ENCODE assay signal across 20 cellular contexts in genomic region chr5:78705826-78706225, GRCh38.
"Had no signal": no experiment of that assay in that cellular context is flagged by ENCODE, and none has a peak within 500 bp of the region (broad histone marks: within the 10 kb centered on the region; RNA-seq: fewer than 3 reads in every experiment).

No MANE protein-coding gene starts in this region.

- H3K27me3 ChIP-seq: esophagus squamous epithelium, heart left ventricle, neural progenitor cell, pancreas, stomach, transverse colon had no signal

- DNase-seq: effector memory CD8-positive, alpha-beta T cell; esophagus squamous epithelium; foreskin melanocyte; heart left ventricle; hippocampal formation; islet precursor cell; nucleus accumbens; pancreas; right cardiac atrium; small intestine; stimulated activated CD4-positive, alpha-beta T cell treated with anti-CD3 and anti-CD28 coated beads, Interleukin-12 subunit alpha, Interleukin-12 subunit beta, amount 100 ng/mL, for 4 hours; stimulated activated naive CD4-positive, alpha-beta T cell; stomach; substantia nigra; transverse colon had no signal

- H3K9ac ChIP-seq: neural progenitor cell had no signal

- H3K36me3 ChIP-seq: esophagus squamous epithelium, heart left ventricle, neural progenitor cell, pancreas, stomach, thoracic aorta, transverse colon had no signal

- H3K4me3 ChIP-seq: esophagus squamous epithelium, heart left ventricle, neural progenitor cell, pancreas, stomach, thoracic aorta, transverse colon had no signal

- H3K27ac Mint-ChIP-seq: effector memory CD8-positive, alpha-beta T cell; mesothelial cell of epicardium; natural killer cell treated with Interleukin-12 subunit alpha and Interleukin-12 subunit beta and Interleukin-15 and Interleukin-18, amount 100 ng/mL, for 72 hours; neural progenitor cell; progenitor cell of endocrine pancreas had no signal

- ATAC-seq: effector memory CD8-positive, alpha-beta T cell; heart left ventricle; natural killer cell treated with Interleukin-12 subunit alpha and Interleukin-12 subunit beta and Interleukin-15 and Interleukin-18, amount 100 ng/mL, for 72 hours; pancreas; right cardiac atrium had no signal

- H3K36me3 Mint-ChIP-seq: natural killer cell treated with Interleukin-12 subunit alpha and Interleukin-12 subunit beta and Interleukin-15 and Interleukin-18, amount 100 ng/mL, for 72 hours; neural progenitor cell had no signal

- H3K4me1 ChIP-seq: esophagus squamous epithelium, heart left ventricle, neural progenitor cell, transverse colon had no signal

- H3K9me3 ChIP-seq: esophagus squamous epithelium, pancreas, stomach, thoracic aorta, transverse colon had no signal

- H3K27ac ChIP-seq: esophagus squamous epithelium, heart left ventricle, neural progenitor cell, pancreas, stomach, thoracic aorta, transverse colon had no signal

- H2AFZ ChIP-seq: neural progenitor cell had no signal

- H3K4me1 Mint-ChIP-seq: mesothelial cell of epicardium, neural progenitor cell had no signal

- FAIRE-seq: pancreas, small intestine had no signal

- H3K4me2 ChIP-seq: neural progenitor cell had no signal

- H3K4me3 Mint-ChIP-seq: effector memory CD8-positive, alpha-beta T cell; mesothelial cell of epicardium; natural killer cell treated with Interleukin-12 subunit alpha and Interleukin-12 subunit beta and Interleukin-15 and Interleukin-18, amount 100 ng/mL, for 72 hours; neural progenitor cell had no signal
